22 cellular contexts compared by ENCODE assay signal in genomic region chr2:226017107-226017506, GRCh38.
DNase-seq lines count a peak whose midpoint lies in the region; ATAC-seq lines count a peak whose summit lies in the region.
"Had no signal": no experiment of that assay in that cellular context is flagged by ENCODE, and none has a peak within 500 bp of the region (broad histone marks: within the 10 kb centered on the region; RNA-seq: fewer than 3 reads in every experiment).

No MANE protein-coding gene starts in this region.

- peaks cover 8% of the 10 kb centered on the region for H3K9me3 Mint-ChIP-seq in activated T-cell treated with anti-CD3 and anti-CD28 coated beads, Interleukin-2, amount 50 U/mL, for 24 hours
- H3K9me3 Mint-ChIP-seq in activated naive CD8-positive, alpha-beta T cell treated with anti-CD3 and anti-CD28 coated beads, Interleukin-2, amount 50 U/mL, for 24 hours = peaks cover 17% of the 10 kb centered on the region
- peaks cover 8% of the 10 kb centered on the region for H3K9me3 Mint-ChIP-seq in activated naive CD8-positive, alpha-beta T cell treated with anti-CD3 and anti-CD28 coated beads for 36 hours
- H3K9me3 Mint-ChIP-seq in activated T-helper 17 cell treated with anti-CD3 and anti-CD28 coated beads, Interleukin-2, amount 50 U/mL, for 72 hours = peaks cover 6% of the 10 kb centered on the region

- no peak for DNase-seq in activated T-cell treated with anti-CD3 and anti-CD28 coated beads, Interleukin-2, amount 50 U/mL, for 24 hours
- DNase-seq in activated T-cell treated with anti-CD3 and anti-CD28 coated beads, Interleukin-2, amount 50 U/mL, for 1 hour = no peak
- no peak for DNase-seq in activated naive CD8-positive, alpha-beta T cell treated with anti-CD3 and anti-CD28 coated beads, Interleukin-2, amount 50 U/mL, for 24 hours
- no peak for DNase-seq in activated naive CD8-positive, alpha-beta T cell treated with anti-CD3 and anti-CD28 coated beads for 36 hours
- DNase-seq in NCI-H2081 (lab: John Stamatoyannopoulos, UW) = no peak
- DNase-seq: 8988T; ACHN; AML-193; BE2C; CD4-positive, alpha-beta T cell; CD8-positive, alpha-beta memory T cell; DMS 273 treated with DMSO at 0.1 percent for 48 hours; DMS79; EL; GDM1; GM23248; H9 had no signal

- H3K27me3 Mint-ChIP-seq in activated T-cell treated with anti-CD3 and anti-CD28 coated beads, Interleukin-2, amount 50 U/mL, for 24 hours = peaks cover 15% of the 10 kb centered on the region
- H3K27me3 Mint-ChIP-seq in activated naive CD8-positive, alpha-beta T cell treated with anti-CD3 and anti-CD28 coated beads, Interleukin-2, amount 50 U/mL, for 24 hours = peaks cover 7% of the 10 kb centered on the region
- peaks cover 17% of the 10 kb centered on the region for H3K27me3 Mint-ChIP-seq in activated naive CD8-positive, alpha-beta T cell treated with anti-CD3 and anti-CD28 coated beads for 36 hours
- H3K27me3 Mint-ChIP-seq in activated T-helper 17 cell treated with anti-CD3 and anti-CD28 coated beads, Interleukin-2, amount 50 U/mL, for 72 hours = peaks cover 20% of the 10 kb centered on the region
- H3K27me3 Mint-ChIP-seq: CD4-positive, alpha-beta T cell had no signal

- no peak overlapping the region for H3K4me3 Mint-ChIP-seq in activated T-cell treated with anti-CD3 and anti-CD28 coated beads, Interleukin-2, amount 50 U/mL, for 24 hours
- no peak overlapping the region for H3K4me3 Mint-ChIP-seq in activated naive CD8-positive, alpha-beta T cell treated with anti-CD3 and anti-CD28 coated beads, Interleukin-2, amount 50 U/mL, for 24 hours
- H3K4me3 Mint-ChIP-seq in activated naive CD8-positive, alpha-beta T cell treated with anti-CD3 and anti-CD28 coated beads for 36 hours = no peak overlapping the region
- H3K4me3 Mint-ChIP-seq in activated T-helper 17 cell treated with anti-CD3 and anti-CD28 coated beads, Interleukin-2, amount 50 U/mL, for 72 hours = no peak overlapping the region
- H3K4me3 Mint-ChIP-seq: CD14-positive monocyte; CD4-positive, alpha-beta T cell; CD8-positive, alpha-beta memory T cell; H9 had no signal

- H3K27ac Mint-ChIP-seq in activated T-cell treated with anti-CD3 and anti-CD28 coated beads, Interleukin-2, amount 50 U/mL, for 24 hours = peak overlapping the region; percentile 54
- H3K27ac Mint-ChIP-seq in activated naive CD8-positive, alpha-beta T cell treated with anti-CD3 and anti-CD28 coated beads, Interleukin-2, amount 50 U/mL, for 24 hours = peak overlapping the region; percentile 34
- H3K27ac Mint-ChIP-seq in activated naive CD8-positive, alpha-beta T cell treated with anti-CD3 and anti-CD28 coated beads for 36 hours = no peak overlapping the region
- H3K27ac Mint-ChIP-seq in activated T-helper 17 cell treated with anti-CD3 and anti-CD28 coated beads, Interleukin-2, amount 50 U/mL, for 72 hours = no peak overlapping the region
- H3K27ac Mint-ChIP-seq: CD14-positive monocyte; CD4-positive, alpha-beta T cell; CD8-positive, alpha-beta memory T cell; H9 had no signal

- no peaks in the 10 kb centered on the region for H3K36me3 Mint-ChIP-seq in activated T-cell treated with anti-CD3 and anti-CD28 coated beads, Interleukin-2, amount 50 U/mL, for 24 hours (ENCODE audit: low read depth)
- H3K36me3 Mint-ChIP-seq in activated naive CD8-positive, alpha-beta T cell treated with anti-CD3 and anti-CD28 coated beads, Interleukin-2, amount 50 U/mL, for 24 hours (ENCODE audit: low read depth) = peaks cover 5% of the 10 kb centered on the region
- H3K36me3 Mint-ChIP-seq in activated naive CD8-positive, alpha-beta T cell treated with anti-CD3 and anti-CD28 coated beads for 36 hours = peaks cover 4% of the 10 kb centered on the region
- no peaks in the 10 kb centered on the region for H3K36me3 Mint-ChIP-seq in activated T-helper 17 cell treated with anti-CD3 and anti-CD28 coated beads, Interleukin-2, amount 50 U/mL, for 72 hours (ENCODE audit: low read depth)
- H3K36me3 Mint-ChIP-seq: CD8-positive, alpha-beta memory T cell had no signal

- peak; percentile 69 for ATAC-seq in activated naive CD8-positive, alpha-beta T cell treated with anti-CD3 and anti-CD28 coated beads, Interleukin-2, amount 50 U/mL, for 24 hours
- peak; percentile 69 for ATAC-seq in activated T-helper 17 cell treated with anti-CD3 and anti-CD28 coated beads, Interleukin-2, amount 50 U/mL, for 72 hours (replicated peaks)
- ATAC-seq: A549, GM12878, HCT116 had no signal

- peaks cover 12% of the 10 kb centered on the region for H3K4me1 Mint-ChIP-seq in activated T-cell treated with anti-CD3 and anti-CD28 coated beads, Interleukin-2, amount 50 U/mL, for 24 hours (ENCODE audit: low read depth)
- peaks cover 17% of the 10 kb centered on the region for H3K4me1 Mint-ChIP-seq in activated naive CD8-positive, alpha-beta T cell treated with anti-CD3 and anti-CD28 coated beads, Interleukin-2, amount 50 U/mL, for 24 hours
- H3K4me1 Mint-ChIP-seq in activated naive CD8-positive, alpha-beta T cell treated with anti-CD3 and anti-CD28 coated beads for 36 hours = no peaks in the 10 kb centered on the region
- peaks cover 4% of the 10 kb centered on the region for H3K4me1 Mint-ChIP-seq in activated T-helper 17 cell treated with anti-CD3 and anti-CD28 coated beads, Interleukin-2, amount 50 U/mL, for 72 hours
- H3K4me1 Mint-ChIP-seq: CD8-positive, alpha-beta memory T cell had no signal

Comparison
In these comparisons a context has a peak if more than half of its experiments do, and no peak if none do; other contexts are left out.
1. H3K27ac Mint-ChIP-seq: peak in activated T-cell treated with anti-CD3 and anti-CD28 coated beads, Interleukin-2, amount 50 U/mL, for 24 hours (single experiment) and activated naive CD8-positive, alpha-beta T cell treated with anti-CD3 and anti-CD28 coated beads, Interleukin-2, amount 50 U/mL, for 24 hours (single experiment); none in activated naive CD8-positive, alpha-beta T cell treated with anti-CD3 and anti-CD28 coated beads for 36 hours (single experiment) and activated T-helper 17 cell treated with anti-CD3 and anti-CD28 coated beads, Interleukin-2, amount 50 U/mL, for 72 hours (single experiment).